ENCODE assay signal across 1 cellular context in genomic region chr14:54784060-54784459, GRCh38.
A peak's percentile ranks its signal among the peaks of the same experiment; 100 is the strongest.
TF ChIP-seq lines count a peak whose summit lies in the region.

No MANE protein-coding gene starts in this region.

TF ChIP-seq in liver, 16 proteins besides CTCF, POLR2A, EP300 and RAD21 (continued from another document):
- TF ChIP-seq REST (IDR thresholded peaks at IDR 0.05) = peak; percentile 46
- no peak for TF ChIP-seq GABPA (IDR thresholded peaks at IDR 0.05 in 1 of 2, conservative IDR thresholded peaks at IDR 0.05 in 1 of 2)
- no peak for TF ChIP-seq ATF3 (IDR thresholded peaks at IDR 0.05)
